8 cellular contexts compared by ENCODE assay signal in the genomic region with DNA sequence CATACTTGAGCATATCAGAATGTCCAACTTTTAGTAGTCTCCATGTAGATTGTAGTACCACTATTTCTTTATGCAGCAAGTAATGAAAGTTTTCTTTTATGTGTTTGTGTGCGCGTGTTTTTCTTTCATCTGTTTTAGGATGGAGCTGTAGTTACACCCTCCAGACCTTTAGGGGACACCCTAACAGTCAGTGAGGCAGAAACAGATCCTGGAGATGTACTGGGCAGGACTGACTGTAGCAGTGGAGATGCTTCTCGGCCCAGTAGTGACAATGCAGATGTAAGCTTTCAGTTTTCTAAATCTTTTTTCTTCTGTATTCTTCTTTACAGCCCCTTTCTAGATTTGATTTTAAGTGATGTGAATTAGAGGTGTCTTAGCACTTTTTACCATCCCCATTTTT.
DNase-seq lines count a peak whose midpoint lies in the region; ATAC-seq and TF ChIP-seq lines count a peak whose summit lies in the region.

No MANE protein-coding gene starts in this region.

- DNase-seq in GM12865 (ENCODE audit: low read depth) (peak; percentile 7), NCI-H460 (ENCODE audit: extremely low read depth, low read depth) (peak; percentile 38), epithelial cell of esophagus (ENCODE audit: low read depth) (peak; percentile 39), osteocyte (ENCODE audit: extremely low spot score, unreplicated experiment) (no peak), progenitor cell of endocrine pancreas (ENCODE audit: low spot score, unreplicated experiment) (no peak), GF-D8 (lab: John Stamatoyannopoulos, UW) (no peak), inferior parietal cortex (ENCODE audit: extremely low spot score) (no peak)

- peaks cover 32% of the 10 kb centered on the region for H3K4me1 Mint-ChIP-seq in osteocyte (ENCODE audit: unreplicated experiment)
- no peaks in the 10 kb centered on the region for H3K4me1 Mint-ChIP-seq in progenitor cell of endocrine pancreas (ENCODE audit: low read depth)

- TF ChIP-seq CTCF in GM12865 (IDR thresholded peaks at IDR 0.05; ENCODE audit: insufficient read depth, low read depth, low read length, missing control alignments) = no peak
- TF ChIP-seq CTCF in epithelial cell of esophagus (IDR thresholded peaks at IDR 0.05; ENCODE audit: insufficient read depth, low read depth, low read length, missing control alignments) = peak; percentile 49
- TF ChIP-seq CTCF in osteocyte (IDR thresholded peaks at IDR 0.05) = peak; percentile 59
- TF ChIP-seq CTCF in progenitor cell of endocrine pancreas (IDR thresholded peaks at IDR 0.05; ENCODE audit: unreplicated experiment) = no peak

- H3K36me3 Mint-ChIP-seq in osteocyte (ENCODE audit: unreplicated experiment) (peaks cover 25% of the 10 kb centered on the region), progenitor cell of endocrine pancreas (ENCODE audit: insufficient read depth) (peaks cover 16% of the 10 kb centered on the region)

- peak overlapping the region; percentile 66 for H3K4me3 Mint-ChIP-seq in osteocyte (ENCODE audit: unreplicated experiment)
- no peak overlapping the region for H3K4me3 Mint-ChIP-seq in progenitor cell of endocrine pancreas (ENCODE audit: low read depth)

- no peaks in the 10 kb centered on the region for H3K27me3 Mint-ChIP-seq in osteocyte (ENCODE audit: unreplicated experiment)
- H3K27me3 Mint-ChIP-seq in progenitor cell of endocrine pancreas = no peaks in the 10 kb centered on the region

- H3K4me3 ChIP-seq in GM12865 (ENCODE audit: low read depth, low read length) (no peak overlapping the region), epithelial cell of esophagus (ENCODE audit: low read length) (no peak overlapping the region)

- H3K27ac Mint-ChIP-seq in osteocyte (ENCODE audit: unreplicated experiment) (peak overlapping the region; percentile 96), progenitor cell of endocrine pancreas (no peak overlapping the region)

- no peaks in the 10 kb centered on the region for H3K9me3 Mint-ChIP-seq in osteocyte (ENCODE audit: unreplicated experiment)
- H3K9me3 Mint-ChIP-seq in progenitor cell of endocrine pancreas (ENCODE audit: low read depth) = no peaks in the 10 kb centered on the region

- no peak for ATAC-seq in GM21576 (IDR thresholded peaks at IDR 0.05; ENCODE audit: unreplicated experiment)

Comparison
In these comparisons a context has a peak if more than half of its experiments do, and no peak if none do; other contexts are left out.
1. DNase-seq: peak in GM12865 (single experiment), NCI-H460 (single experiment) and epithelial cell of esophagus (single experiment); none in osteocyte (single experiment), progenitor cell of endocrine pancreas (single experiment), GF-D8 (single experiment) and inferior parietal cortex (single experiment).
2. CTCF ChIP-seq: peak in epithelial cell of esophagus (single experiment) and osteocyte (single experiment); none in GM12865 (single experiment) and progenitor cell of endocrine pancreas (single experiment).